13 cellular contexts compared by ENCODE assay signal in the genomic region with DNA sequence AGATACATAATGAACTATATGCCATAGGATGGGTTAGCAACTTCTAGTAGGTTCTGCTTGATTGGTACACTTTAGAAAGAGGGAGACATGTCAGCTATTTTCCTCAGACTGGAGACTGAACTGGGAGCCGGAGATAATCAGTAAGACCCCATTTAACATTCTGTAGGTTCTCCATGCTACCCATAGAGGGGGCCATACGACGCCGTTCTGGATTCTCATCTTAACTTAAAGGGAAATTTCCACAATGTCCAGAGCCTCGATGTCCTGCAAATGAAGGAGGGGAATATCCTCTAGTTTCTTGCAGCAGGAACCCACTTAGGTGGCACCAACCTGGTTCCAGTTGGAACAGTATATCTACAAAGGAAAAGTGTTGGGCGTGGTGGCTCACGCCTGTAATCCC. TPM values are rescaled to one million over a fixed set of nuclear protein-coding genes. Genes with fewer than 3 reads are reported as not detected.
DNase-seq lines count a peak whose midpoint lies in the region; ATAC-seq and TF ChIP-seq lines count a peak whose summit lies in the region.
"Had no signal": no experiment of that assay in that cellular context is flagged by ENCODE, and none has a peak within 500 bp of the region (broad histone marks: within the 10 kb centered on the region; RNA-seq: fewer than 3 reads in every experiment).

No MANE protein-coding gene starts in this region.

- no peak for TF ChIP-seq POLR2A in vagina (IDR thresholded peaks at IDR 0.05)

- H3K36me3 ChIP-seq in RWPE2 (ENCODE audit: low read depth) (no peaks in the 10 kb centered on the region), vagina (no peaks in the 10 kb centered on the region)
- H3K36me3 ChIP-seq: uterus had no signal

- no peak; the same call in 2 of the 3 replicates for ATAC-seq in RWPE2 (ENCODE audit: low read depth)
- no peak for ATAC-seq in GM19328 (IDR thresholded peaks at IDR 0.05; ENCODE audit: unreplicated experiment)

- intact Hi-C loops in vagina (cut with DNase I), result no loop called here

- DNase-seq in AG09309 (ENCODE audit: low read depth) (no peak), GM13976 (ENCODE audit: low spot score) (no peak), RWPE2 (ENCODE audit: low spot score) (no peak), foreskin fibroblast (peak in 1 of 2 donors; percentile 24), NCI-H446 treated with DMSO at 0.1 percent for 48 hours (lab: John Stamatoyannopoulos, UW) (no peak), hypothalamus (lab: John Stamatoyannopoulos, UW) (no peak), vagina (ENCODE audit: extremely low spot score in 2 of 2) (no peak)
- DNase-seq: activated CD8-positive, alpha-beta memory T cell treated with anti-CD3 and anti-CD28 coated beads, Interleukin-2, amount 50 U/mL, for 48 hours; cortex of kidney; Right ventricle myocardium superior; uterus had no signal

- H3K4me1 ChIP-seq in RWPE2 (ENCODE audit: insufficient read depth, poor library complexity, severe bottlenecking) (no peaks in the 10 kb centered on the region), vagina (no peaks in the 10 kb centered on the region)
- H3K4me1 ChIP-seq: uterus had no signal

- in situ Hi-C loops in GM13976 (cut with MboI; ENCODE audit: low sequenced_read_pairs, unreplicated experiment), result no loop called here

- TF ChIP-seq CTCF in AG09309 (IDR thresholded peaks at IDR 0.05; ENCODE audit: control insufficient read depth, insufficient read depth, low read depth, low read length, missing control alignments) (peak; percentile 38), GM13976 (IDR thresholded peaks at IDR 0.05; ENCODE audit: borderline replicate concordance, control extremely low read depth, extremely low read depth, insufficient read depth, missing control alignments) (peak; percentile 36), RWPE2 (IDR thresholded peaks at IDR 0.05; ENCODE audit: poor library complexity, severe bottlenecking) (peak; percentile 26), foreskin fibroblast (IDR thresholded peaks at IDR 0.05; ENCODE audit: low read depth, low read length) (peak; percentile 40), vagina (IDR thresholded peaks at IDR 0.05) (no peak)

- H3K9me3 ChIP-seq in RWPE2 (ENCODE audit: severe bottlenecking) (no peaks in the 10 kb centered on the region), vagina (no peaks in the 10 kb centered on the region)
- H3K9me3 ChIP-seq: uterus had no signal

- H3K27ac ChIP-seq in RWPE2 (ENCODE audit: poor library complexity, severe bottlenecking), result no peak overlapping the region
- H3K27ac ChIP-seq in vagina, result no peak overlapping the region
- H3K27ac ChIP-seq: uterus had no signal

- no peak overlapping the region for H3K4me3 ChIP-seq in AG09309 (ENCODE audit: control insufficient read depth, low read depth, low read length)
- no peak overlapping the region for H3K4me3 ChIP-seq in RWPE2 (ENCODE audit: severe bottlenecking)
- H3K4me3 ChIP-seq in foreskin fibroblast (ENCODE audit: low read depth in 1 of 2, low read length in 2 of 2), result no peak overlapping the region
- no peak overlapping the region for H3K4me3 ChIP-seq in vagina
- H3K4me3 ChIP-seq: uterus had no signal

- H3K27me3 ChIP-seq in RWPE2 (ENCODE audit: insufficient read depth, poor library complexity, severe bottlenecking) (no peaks in the 10 kb centered on the region), vagina (no peaks in the 10 kb centered on the region)
- H3K27me3 ChIP-seq: uterus had no signal

RNA-seq across cellular contexts. Expression of gene NPM1, which starts 22.3 kb away (rescaled TPM):
- total RNA-seq in vagina, result 526 TPM

RNA-seq across cellular contexts. Expression of gene FGF18, which starts 54.1 kb away (rescaled TPM):
- 1.7 TPM for total RNA-seq in vagina

RNA-seq across cellular contexts. Expression of gene TLX3, which starts 56.3 kb away (rescaled TPM):
- total RNA-seq in vagina, result not detected
- total RNA-seq: omental fat pad, Right ventricle myocardium superior, uterus had no signal

Comparison
In these comparisons a context has a peak if more than half of its experiments do, and no peak if none do; other contexts are left out.
1. CTCF ChIP-seq: peak in AG09309 (single experiment), GM13976 (single experiment), RWPE2 (single experiment) and foreskin fibroblast (single experiment); none in vagina (0 of 3).